In the genomic region with DNA sequence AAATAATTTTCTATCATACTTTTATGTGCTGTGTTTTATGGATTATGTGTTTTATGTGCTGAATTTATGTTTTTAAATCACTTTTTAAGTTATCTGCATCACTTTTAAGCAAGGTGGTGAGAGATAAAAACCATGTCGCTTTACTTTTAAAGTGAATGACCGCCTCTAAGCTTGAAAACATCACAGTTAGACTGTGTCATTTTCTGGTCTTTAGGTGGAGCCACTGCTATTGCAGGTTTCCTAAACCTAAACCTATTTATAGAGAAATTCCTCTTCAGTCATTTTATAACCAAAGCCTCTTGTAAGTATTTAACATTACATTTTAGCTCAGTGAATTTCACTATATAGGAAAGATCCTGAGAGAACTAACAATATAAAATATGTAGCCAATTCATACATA, we compare ENCODE assay signal across 9 cellular contexts. TPM values are rescaled to one million over a fixed set of nuclear protein-coding genes. Genes with fewer than 3 reads are reported as not detected.
DNase-seq lines count a peak whose midpoint lies in the region; TF ChIP-seq lines count a peak whose summit lies in the region.
"Had no signal": no experiment of that assay in that cellular context is flagged by ENCODE, and none has a peak within 500 bp of the region (broad histone marks: within the 10 kb centered on the region; RNA-seq: fewer than 3 reads in every experiment).

No MANE protein-coding gene starts in this region.

- H3K79me2 ChIP-seq in neural progenitor cell (ENCODE audit: low read depth) = no peaks in the 10 kb centered on the region

- no peaks in the 10 kb centered on the region for H3K9me3 ChIP-seq in neural progenitor cell (ENCODE audit: low read depth)
- no peaks in the 10 kb centered on the region for H3K9me3 ChIP-seq in HAP-1

- no peaks in the 10 kb centered on the region for H4K20me1 ChIP-seq in neural progenitor cell (ENCODE audit: low read depth)

- no peak overlapping the region for H3K4me2 ChIP-seq in neural progenitor cell

- H3K27ac Mint-ChIP-seq in neural progenitor cell = no peak overlapping the region

- H3K9ac ChIP-seq in neural progenitor cell = no peak overlapping the region

- H3K4me1 ChIP-seq in neural progenitor cell (peaks cover 6% of the 10 kb centered on the region), HAP-1 (no peaks in the 10 kb centered on the region)

- H2AFZ ChIP-seq in neural progenitor cell (replicated peaks) = no peak overlapping the region

- peaks cover 2% of the 10 kb centered on the region for H3K27me3 Mint-ChIP-seq in neural progenitor cell (ENCODE audit: insufficient read depth, low read depth)

- in situ Hi-C loops in brain microvascular endothelial cell (cut with HindIII; ENCODE audit: low pct_ligation_motif_present, low sequenced_read_pairs) (no loop called here), HAP-1 (cut with MboI; ENCODE audit: low sequenced_read_pairs) (no loop called here)

- peaks cover 4% of the 10 kb centered on the region for H3F3A ChIP-seq in neural progenitor cell (ENCODE audit: low read depth)

- no peak overlapping the region for H3K4me3 Mint-ChIP-seq in neural progenitor cell

- no peaks in the 10 kb centered on the region for H3K27me3 ChIP-seq in brain microvascular endothelial cell (replicated peaks)
- no peaks in the 10 kb centered on the region for H3K27me3 ChIP-seq in neural progenitor cell
- H3K27me3 ChIP-seq in HAP-1 (ENCODE audit: low read depth) = no peaks in the 10 kb centered on the region

- TF ChIP-seq CTCF in brain microvascular endothelial cell (IDR thresholded peaks at IDR 0.05; ENCODE audit: low read depth, low read length, missing control alignments) = peak; percentile 7
- TF ChIP-seq CTCF in neural progenitor cell (IDR thresholded peaks at IDR 0.05) = no peak

- H3K27ac ChIP-seq in brain microvascular endothelial cell (peak overlapping the region; percentile 85), neural progenitor cell (peak overlapping the region; percentile 83)

- H3K36me3 Mint-ChIP-seq in neural progenitor cell = no peaks in the 10 kb centered on the region

- H3K4me3 ChIP-seq in brain microvascular endothelial cell (ENCODE audit: low read depth, low read length) (no peak overlapping the region), neural progenitor cell (no peak overlapping the region), HAP-1 (no peak overlapping the region)

- no peaks in the 10 kb centered on the region for H3K4me1 Mint-ChIP-seq in neural progenitor cell

- H3K9me3 Mint-ChIP-seq in neural progenitor cell = no peaks in the 10 kb centered on the region

- peak; percentile 30 for DNase-seq in COLO829 (ENCODE audit: low spot score)
- DNase-seq in LoVo (ENCODE audit: low spot score) = peak; percentile 38
- no peak for DNase-seq in brain microvascular endothelial cell
- no peak for DNase-seq in neural progenitor cell (ENCODE audit: low spot score)
- no peak for DNase-seq in effector CD8-positive, alpha-beta T cell (lab: John Stamatoyannopoulos, UW)
- DNase-seq in DMS114 treated with DMSO at 0.1 percent for 48 hours (lab: John Stamatoyannopoulos, UW; ENCODE audit: unreplicated experiment) = no peak
- no peak for DNase-seq in 8988T
- no peak for DNase-seq in HAP-1 (ENCODE audit: low spot score in 2 of 2)
- DNase-seq: NCI-H1092 had no signal

- H3K36me3 ChIP-seq in brain microvascular endothelial cell (replicated peaks) = no peaks in the 10 kb centered on the region
- H3K36me3 ChIP-seq in neural progenitor cell = no peaks in the 10 kb centered on the region
- no peaks in the 10 kb centered on the region for H3K36me3 ChIP-seq in HAP-1 (replicated peaks)

RNA-seq across cellular contexts. Expression of a gene that starts 21.0 kb away (rescaled TPM):
- total RNA-seq in neural progenitor cell (ENCODE audit: low replicate concordance) = 47.7 and 93.8 TPM in 2 replicates

RNA-seq across cellular contexts. Expression of a gene that starts 41.0 kb away (rescaled TPM):
- 1.5 and 3.5 TPM in 2 replicates for total RNA-seq in neural progenitor cell (ENCODE audit: low replicate concordance)

Comparison
In these comparisons a context has a peak if more than half of its experiments do, and no peak if none do; other contexts are left out.
1. DNase-seq: peak in COLO829 (single experiment) and LoVo (single experiment); none in brain microvascular endothelial cell (single experiment), neural progenitor cell (single experiment), effector CD8-positive, alpha-beta T cell (single experiment), DMS114 treated with DMSO at 0.1 percent for 48 hours (single experiment), 8988T (single experiment) and HAP-1 (0 of 2).